Comparison of ENCODE assay signal across 8 cellular contexts in the genomic region with DNA sequence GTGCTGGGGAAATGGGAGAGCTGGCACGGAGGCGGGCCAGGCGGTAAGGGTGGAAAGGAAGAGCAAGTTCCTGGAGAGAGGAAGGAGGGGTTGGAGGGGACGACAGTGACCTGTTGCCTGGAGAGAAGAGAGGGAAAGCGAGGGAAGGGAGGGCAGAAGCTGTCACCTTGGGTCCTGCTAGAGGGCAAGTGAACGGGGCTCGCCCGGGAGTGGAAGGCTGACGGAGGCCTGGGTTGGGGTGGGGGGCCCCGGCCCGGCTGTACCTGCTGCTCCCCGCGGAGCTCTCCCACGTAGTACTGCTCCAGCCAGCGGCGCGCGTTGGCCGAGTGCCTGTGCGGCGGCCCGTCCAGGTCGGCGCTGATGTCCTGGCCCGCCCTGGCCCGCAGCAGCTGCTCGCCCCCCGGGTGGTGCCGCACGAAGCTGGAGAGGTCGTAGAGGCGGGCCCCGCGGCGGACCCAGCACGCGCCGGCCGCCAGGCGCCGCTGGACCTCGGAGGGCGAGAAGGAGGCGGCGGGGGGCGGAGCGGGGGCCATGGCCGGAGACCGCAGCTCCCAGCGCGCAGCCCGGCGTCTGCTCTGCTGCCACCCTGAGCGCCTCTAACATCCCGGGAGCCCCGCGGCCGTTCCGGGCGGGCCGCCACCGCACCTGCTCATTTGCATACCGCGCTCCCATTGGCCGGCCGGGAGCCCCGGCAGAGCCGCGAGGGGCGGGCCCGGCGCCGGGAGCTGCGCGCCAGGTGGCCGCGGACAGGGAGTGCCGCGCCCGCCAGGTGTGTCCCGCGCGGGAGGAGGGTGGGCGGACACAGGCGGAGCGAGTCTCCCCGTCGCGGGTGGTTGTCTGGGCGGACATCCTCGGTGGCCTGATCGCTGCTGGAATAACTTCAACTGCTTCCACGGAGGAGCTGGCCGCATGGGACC. TPM values are rescaled to one million over a fixed set of nuclear protein-coding genes. Genes with fewer than 3 reads are reported as not detected.
DNase-seq lines count a peak whose midpoint lies in the region; ATAC-seq and TF ChIP-seq lines count a peak whose summit lies in the region.

A gene with protein sequence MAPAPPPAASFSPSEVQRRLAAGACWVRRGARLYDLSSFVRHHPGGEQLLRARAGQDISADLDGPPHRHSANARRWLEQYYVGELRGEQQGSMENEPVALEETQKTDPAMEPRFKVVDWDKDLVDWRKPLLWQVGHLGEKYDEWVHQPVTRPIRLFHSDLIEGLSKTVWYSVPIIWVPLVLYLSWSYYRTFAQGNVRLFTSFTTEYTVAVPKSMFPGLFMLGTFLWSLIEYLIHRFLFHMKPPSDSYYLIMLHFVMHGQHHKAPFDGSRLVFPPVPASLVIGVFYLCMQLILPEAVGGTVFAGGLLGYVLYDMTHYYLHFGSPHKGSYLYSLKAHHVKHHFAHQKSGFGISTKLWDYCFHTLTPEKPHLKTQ (minus strand): TSS at position 598 of the 917 bp plus-strand sequence. CDS start 65 bp downstream, at position 533.

- POLR2A ChIA-PET in WTC11 (lab: Charles Lee) = interaction anchor here (0.6 to 1.4 kb wide), 2 partner anchors 37 to 184 kb away, joined by 4 read pairs; no protein-coding TSS in a partner anchor

- no peaks in the 10 kb centered on the region for H3K36me3 Mint-ChIP-seq in WTC11

- peak within 1 kb of the TSS; percentile 84 for H3K4me3 Mint-ChIP-seq in WTC11

- DNase-seq in SIG-M5 treated with dmso at 0.1 percent for 504 hours (lab: John Stamatoyannopoulos, UW; ENCODE audit: unreplicated experiment) (peak; percentile 62), SIG-M5 (lab: John Stamatoyannopoulos, UW) (no peak), NCI-H2081 treated with DMSO at 0.1 percent for 48 hours (lab: John Stamatoyannopoulos, UW) (peak; percentile 72), WTC11 (ENCODE audit: low spot score) (peak; percentile 88), caudate nucleus (lab: John Stamatoyannopoulos, UW) (peak in 58 of 61 donors; percentile 8 to 93 (median 82)), kidney glomerular epithelial cell (lab: John Stamatoyannopoulos, UW) (peak; percentile 11)
- DNase-seq in stimulated activated CD4-positive, alpha-beta T cell treated with anti-CD3 and anti-CD28 coated beads, Interleukin-1b, Interleukin-23, amount 100 ng/mL, for 24 hours (ENCODE audit: low read depth in 4 of 4, low spot score in 1 of 4) = peak; percentile 12 to 62 (median 30)

- peaks cover 31% of the 10 kb centered on the region for H3K27me3 Mint-ChIP-seq in WTC11 (ENCODE audit: low read depth)

- CTCF ChIA-PET in WTC11 (lab: Charles Lee) = interaction anchor here (0.6 to 2.5 kb wide), 33 partner anchors 13 to 336 kb away, joined by 3 to 36 read pairs (median 4); no protein-coding TSS in a partner anchor

- peak within 1 kb of the TSS; percentile 88 for H3K27ac ChIP-seq in caudate nucleus (ENCODE audit: low read depth, low read length)

- H3K4me1 Mint-ChIP-seq in WTC11 = peaks cover 16% of the 10 kb centered on the region

- no peaks in the 10 kb centered on the region for H3K9me3 Mint-ChIP-seq in WTC11

- no peak for TF ChIP-seq CTCF in WTC11 (IDR thresholded peaks at IDR 0.05)

- ATAC-seq in HG03039 (IDR thresholded peaks at IDR 0.05; ENCODE audit: unreplicated experiment) (peak; percentile 85), WTC11 (peak; percentile 94)

- peak within 1 kb of the TSS; percentile 80; the same call in 1 of the 2 replicates for H3K27ac Mint-ChIP-seq in WTC11

TF ChIP-seq in WTC11, 78 proteins besides CTCF, POLR2A, EP300 and RAD21 (continues in another document):
- TF ChIP-seq, protein P1, sequence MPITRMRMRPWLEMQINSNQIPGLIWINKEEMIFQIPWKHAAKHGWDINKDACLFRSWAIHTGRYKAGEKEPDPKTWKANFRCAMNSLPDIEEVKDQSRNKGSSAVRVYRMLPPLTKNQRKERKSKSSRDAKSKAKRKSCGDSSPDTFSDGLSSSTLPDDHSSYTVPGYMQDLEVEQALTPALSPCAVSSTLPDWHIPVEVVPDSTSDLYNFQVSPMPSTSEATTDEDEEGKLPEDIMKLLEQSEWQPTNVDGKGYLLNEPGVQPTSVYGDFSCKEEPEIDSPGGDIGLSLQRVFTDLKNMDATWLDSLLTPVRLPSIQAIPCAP (CRISPR knock-in tag; IDR thresholded peaks at IDR 0.05) = no peak
- no peak for TF ChIP-seq GTF2I (CRISPR knock-in tag; conservative IDR thresholded peaks at IDR 0.05)
- TF ChIP-seq, protein P2, sequence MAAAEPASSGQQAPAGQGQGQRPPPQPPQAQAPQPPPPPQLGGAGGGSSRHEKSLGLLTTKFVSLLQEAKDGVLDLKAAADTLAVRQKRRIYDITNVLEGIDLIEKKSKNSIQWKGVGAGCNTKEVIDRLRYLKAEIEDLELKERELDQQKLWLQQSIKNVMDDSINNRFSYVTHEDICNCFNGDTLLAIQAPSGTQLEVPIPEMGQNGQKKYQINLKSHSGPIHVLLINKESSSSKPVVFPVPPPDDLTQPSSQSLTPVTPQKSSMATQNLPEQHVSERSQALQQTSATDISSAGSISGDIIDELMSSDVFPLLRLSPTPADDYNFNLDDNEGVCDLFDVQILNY (CRISPR knock-in tag; IDR thresholded peaks at IDR 0.05) = peak; percentile 61
- TF ChIP-seq SP1 (CRISPR knock-in tag; conservative IDR thresholded peaks at IDR 0.05) = peak; percentile 52
- no peak for TF ChIP-seq ZNF396 (CRISPR knock-in tag; IDR thresholded peaks at IDR 0.05; ENCODE audit: borderline replicate concordance)
- TF ChIP-seq PRRX2 (CRISPR knock-in tag; IDR thresholded peaks at IDR 0.05) = no peak
- TF ChIP-seq, protein P3, sequence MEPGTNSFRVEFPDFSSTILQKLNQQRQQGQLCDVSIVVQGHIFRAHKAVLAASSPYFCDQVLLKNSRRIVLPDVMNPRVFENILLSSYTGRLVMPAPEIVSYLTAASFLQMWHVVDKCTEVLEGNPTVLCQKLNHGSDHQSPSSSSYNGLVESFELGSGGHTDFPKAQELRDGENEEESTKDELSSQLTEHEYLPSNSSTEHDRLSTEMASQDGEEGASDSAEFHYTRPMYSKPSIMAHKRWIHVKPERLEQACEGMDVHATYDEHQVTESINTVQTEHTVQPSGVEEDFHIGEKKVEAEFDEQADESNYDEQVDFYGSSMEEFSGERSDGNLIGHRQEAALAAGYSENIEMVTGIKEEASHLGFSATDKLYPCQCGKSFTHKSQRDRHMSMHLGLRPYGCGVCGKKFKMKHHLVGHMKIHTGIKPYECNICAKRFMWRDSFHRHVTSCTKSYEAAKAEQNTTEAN (CRISPR knock-in tag; IDR thresholded peaks at IDR 0.05) = no peak
- TF ChIP-seq SMAD3 (CRISPR knock-in tag; IDR thresholded peaks at IDR 0.05; ENCODE audit: borderline replicate concordance) = no peak
- TF ChIP-seq OVOL2 (CRISPR knock-in tag; IDR thresholded peaks at IDR 0.05; ENCODE audit: borderline replicate concordance) = no peak
- no peak for TF ChIP-seq ZNF232 (CRISPR knock-in tag; IDR thresholded peaks at IDR 0.05)
- TF ChIP-seq, protein P4, sequence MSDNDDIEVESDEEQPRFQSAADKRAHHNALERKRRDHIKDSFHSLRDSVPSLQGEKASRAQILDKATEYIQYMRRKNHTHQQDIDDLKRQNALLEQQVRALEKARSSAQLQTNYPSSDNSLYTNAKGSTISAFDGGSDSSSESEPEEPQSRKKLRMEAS (CRISPR knock-in tag; IDR thresholded peaks at IDR 0.05) = no peak
- peak; percentile 24; the same call in 1 of the 2 replicates for TF ChIP-seq ZNF317 (CRISPR knock-in tag; IDR thresholded peaks at IDR 0.05; ENCODE audit: borderline replicate concordance, low read depth)
- TF ChIP-seq, protein P5, sequence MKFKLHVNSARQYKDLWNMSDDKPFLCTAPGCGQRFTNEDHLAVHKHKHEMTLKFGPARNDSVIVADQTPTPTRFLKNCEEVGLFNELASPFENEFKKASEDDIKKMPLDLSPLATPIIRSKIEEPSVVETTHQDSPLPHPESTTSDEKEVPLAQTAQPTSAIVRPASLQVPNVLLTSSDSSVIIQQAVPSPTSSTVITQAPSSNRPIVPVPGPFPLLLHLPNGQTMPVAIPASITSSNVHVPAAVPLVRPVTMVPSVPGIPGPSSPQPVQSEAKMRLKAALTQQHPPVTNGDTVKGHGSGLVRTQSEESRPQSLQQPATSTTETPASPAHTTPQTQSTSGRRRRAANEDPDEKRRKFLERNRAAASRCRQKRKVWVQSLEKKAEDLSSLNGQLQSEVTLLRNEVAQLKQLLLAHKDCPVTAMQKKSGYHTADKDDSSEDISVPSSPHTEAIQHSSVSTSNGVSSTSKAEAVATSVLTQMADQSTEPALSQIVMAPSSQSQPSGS (CRISPR knock-in tag; IDR thresholded peaks at IDR 0.05; ENCODE audit: borderline replicate concordance, low read depth) = no peak
- peak; percentile 92; the same call in 1 of the 2 replicates for TF ChIP-seq ZNF423 (CRISPR knock-in tag; IDR thresholded peaks at IDR 0.05)
- no peak; the same call in 1 of the 2 replicates for TF ChIP-seq CREM (CRISPR knock-in tag; IDR thresholded peaks at IDR 0.05)
- TF ChIP-seq FOXP1 (CRISPR knock-in tag; IDR thresholded peaks at IDR 0.05; ENCODE audit: borderline replicate concordance) = 0 out of 2 replicates have a peak, but pooled peaks have one; percentile 10
- TF ChIP-seq ZNF263 (CRISPR knock-in tag; IDR thresholded peaks at IDR 0.05; ENCODE audit: low read depth) = no peak
- TF ChIP-seq RELA (CRISPR knock-in tag; IDR thresholded peaks at IDR 0.05; ENCODE audit: borderline replicate concordance) = 0 out of 2 replicates have a peak, but pooled peaks have one; percentile 44
- no peak for TF ChIP-seq CREB1 (CRISPR knock-in tag; IDR thresholded peaks at IDR 0.05)
- TF ChIP-seq ELF4 (CRISPR knock-in tag; IDR thresholded peaks at IDR 0.05; ENCODE audit: low read depth) = 0 out of 2 replicates have a peak, but pooled peaks have one; percentile 46

RNA-seq across cellular contexts. Expression of the gene that starts here (rescaled TPM):
- total RNA-seq in WTC11 (2021) = 6.0 to 10.9 TPM (median 6.6 TPM) in 3 replicates
